18 cellular contexts compared by ENCODE assay signal in genomic region chr3:100966049-100966471, GRCh38. TPM values are rescaled to one million over a fixed set of nuclear protein-coding genes. Genes with fewer than 3 reads are reported as not detected.
"Had no signal": no experiment of that assay in that cellular context is flagged by ENCODE, and none has a peak within 500 bp of the region (broad histone marks: within the 10 kb centered on the region; RNA-seq: fewer than 3 reads in every experiment).

No MANE protein-coding gene starts in this region.

- H3K4me1 ChIP-seq: breast epithelium, prostate gland, right lobe of liver, thyroid gland had no signal

- H2AFZ ChIP-seq: hepatocyte had no signal

- H3K4me3 Mint-ChIP-seq: activated CD8-positive, alpha-beta T cell treated with anti-CD3 and anti-CD28 coated beads for 36 hours; activated naive CD8-positive, alpha-beta T cell treated with anti-CD3 and anti-CD28 coated beads, Interleukin-2, amount 10 ng/mL, durations not matched to agents 7 days and 5 days; activated T-helper 1 cell treated with anti-CD3 and anti-CD28 coated beads, Interleukin-12 subunit alpha, Interleukin-12 subunit beta, Interleukin-2, Interleukin-4 antibody, amounts not matched to agents 30 ng/mL and 10 ng/mL and 1 ng/mL, durations not matched to agents 14 hours and 24 hours and 36 hours; effector memory CD8-positive, alpha-beta T cell; neural crest cell; WTC11 had no signal

- H3K27me3 ChIP-seq: breast epithelium, hepatocyte, right lobe of liver, thyroid gland had no signal

- H3K27me3 Mint-ChIP-seq: activated naive CD8-positive, alpha-beta T cell treated with anti-CD3 and anti-CD28 coated beads, Interleukin-2, amount 10 ng/mL, durations not matched to agents 7 days and 5 days; effector memory CD8-positive, alpha-beta T cell had no signal

- H3K4me2 ChIP-seq: hepatocyte had no signal

- H3K27ac ChIP-seq: hepatocyte, prostate gland, right lobe of liver, thyroid gland had no signal

- H3K4me1 Mint-ChIP-seq: activated naive CD8-positive, alpha-beta T cell treated with anti-CD3 and anti-CD28 coated beads, Interleukin-2, amount 10 ng/mL, durations not matched to agents 7 days and 5 days; neural crest cell; WTC11 had no signal

- H3K27ac Mint-ChIP-seq: activated CD8-positive, alpha-beta T cell treated with anti-CD3 and anti-CD28 coated beads for 36 hours; activated naive CD8-positive, alpha-beta T cell treated with anti-CD3 and anti-CD28 coated beads, Interleukin-2, amount 10 ng/mL, durations not matched to agents 7 days and 5 days; activated T-helper 1 cell treated with anti-CD3 and anti-CD28 coated beads, Interleukin-12 subunit alpha, Interleukin-12 subunit beta, Interleukin-2, Interleukin-4 antibody, amounts not matched to agents 30 ng/mL and 10 ng/mL and 1 ng/mL, durations not matched to agents 14 hours and 24 hours and 36 hours; effector memory CD8-positive, alpha-beta T cell; WTC11 had no signal

- H3K36me3 ChIP-seq: breast epithelium, prostate gland, right lobe of liver, thyroid gland had no signal

- DNase-seq: activated CD4-positive, alpha-beta T cell treated with anti-CD3 and anti-CD28 coated beads for 48 hours; activated CD8-positive, alpha-beta memory T cell treated with anti-CD3 and anti-CD28 coated beads, Interleukin-2, amount 50 U/mL, for 48 hours; activated CD8-positive, alpha-beta T cell treated with anti-CD3 and anti-CD28 coated beads for 36 hours; activated naive CD8-positive, alpha-beta T cell treated with anti-CD3 and anti-CD28 coated beads, Interleukin-2, amount 10 ng/mL, durations not matched to agents 7 days and 5 days; aorta; dermis blood vessel endothelial cell; effector memory CD8-positive, alpha-beta T cell; right lobe of liver; stimulated activated CD4-positive, alpha-beta T cell treated with anti-CD3 and anti-CD28 coated beads, Interleukin-1b, Interleukin-23, amount 100 ng/mL, for 48 hours; SW 1271; thyroid gland had no signal

- H3K9me3 ChIP-seq: breast epithelium, prostate gland, right lobe of liver, thyroid gland had no signal

- H3K9me3 Mint-ChIP-seq: activated CD8-positive, alpha-beta T cell treated with anti-CD3 and anti-CD28 coated beads for 36 hours; activated naive CD8-positive, alpha-beta T cell treated with anti-CD3 and anti-CD28 coated beads, Interleukin-2, amount 10 ng/mL, durations not matched to agents 7 days and 5 days; activated T-helper 1 cell treated with anti-CD3 and anti-CD28 coated beads, Interleukin-12 subunit alpha, Interleukin-12 subunit beta, Interleukin-2, Interleukin-4 antibody, amounts not matched to agents 30 ng/mL and 10 ng/mL and 1 ng/mL, durations not matched to agents 14 hours and 24 hours and 36 hours; effector memory CD8-positive, alpha-beta T cell had no signal

- ATAC-seq: activated CD8-positive, alpha-beta T cell treated with anti-CD3 and anti-CD28 coated beads for 36 hours; effector memory CD8-positive, alpha-beta T cell; right lobe of liver; WTC11 had no signal

- H3K79me2 ChIP-seq: hepatocyte had no signal

- H3K4me3 ChIP-seq: breast epithelium, hepatocyte, prostate gland, right lobe of liver, thyroid gland had no signal

- H3K36me3 Mint-ChIP-seq: activated naive CD8-positive, alpha-beta T cell treated with anti-CD3 and anti-CD28 coated beads, Interleukin-2, amount 10 ng/mL, durations not matched to agents 7 days and 5 days; WTC11 had no signal

RNA-seq across cellular contexts. Expression of gene ABI3BP, which starts 27.2 kb away (rescaled TPM):
- total RNA-seq: activated CD8-positive, alpha-beta T cell treated with anti-CD3 and anti-CD28 coated beads for 36 hours; activated T-helper 1 cell treated with anti-CD3 and anti-CD28 coated beads, Interleukin-12 subunit alpha, Interleukin-12 subunit beta, Interleukin-2, Interleukin-4 antibody, amounts not matched to agents 30 ng/mL and 10 ng/mL and 1 ng/mL, durations not matched to agents 14 hours and 24 hours and 36 hours; neural crest cell; T-helper 2 cell treated with Interferon-gamma antibody and Interleukin-4, amounts not matched to agents 100 ng/mL and 5 ng/mL, for 36 hours had no signal
